ENCODE assay signal across 14 cellular contexts in the genomic region with DNA sequence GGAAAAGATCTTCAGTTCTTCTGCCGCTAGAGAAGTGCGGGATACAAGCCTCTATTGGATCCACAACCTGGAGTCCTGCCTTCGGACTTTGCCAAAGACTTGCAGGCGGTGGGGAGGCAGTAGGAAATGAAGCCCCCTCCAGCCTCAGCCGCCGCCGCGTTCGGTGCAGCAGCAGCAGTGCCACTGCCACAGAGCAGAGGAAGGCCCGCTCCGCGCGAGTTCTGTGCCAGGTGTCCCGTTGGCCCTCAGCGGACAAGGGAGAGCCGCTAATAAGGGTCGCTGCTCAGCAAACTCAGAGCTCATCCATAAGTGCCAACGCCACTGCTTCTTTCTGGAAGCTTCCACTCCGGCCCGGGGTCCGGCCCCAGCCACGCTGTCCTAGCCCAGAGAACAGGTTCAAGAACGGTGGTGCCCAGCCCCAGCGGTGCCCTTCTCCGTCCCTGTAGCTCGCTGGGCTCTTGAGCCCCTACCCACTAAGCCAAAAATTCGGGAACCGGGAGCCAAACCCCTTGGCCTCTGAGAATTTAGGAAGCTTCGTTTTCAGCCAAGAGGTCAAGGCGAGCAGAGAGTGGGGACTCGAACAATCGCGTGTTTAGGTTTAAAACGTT. TPM values are rescaled to one million over a fixed set of nuclear protein-coding genes. Genes with fewer than 3 reads are reported as not detected.
DNase-seq lines count a peak whose midpoint lies in the region; ATAC-seq and TF ChIP-seq lines count a peak whose summit lies in the region.
"Had no signal": no experiment of that assay in that cellular context is flagged by ENCODE, and none has a peak within 500 bp of the region (broad histone marks: within the 10 kb centered on the region; RNA-seq: fewer than 3 reads in every experiment).

No MANE protein-coding gene starts in this region.

- peaks cover 0 to 4% (median 0%) of the 10 kb centered on the region in 5 donors for H3K36me3 Mint-ChIP-seq in naive thymus-derived CD4-positive, alpha-beta T cell

- peaks cover 91 to 96% (median 93%) of the 10 kb centered on the region in 5 donors for H3K27me3 Mint-ChIP-seq in naive thymus-derived CD4-positive, alpha-beta T cell

- no peak for DNase-seq in right cardiac atrium
- DNase-seq in left ventricle myocardium superior: no peak
- DNase-seq in adipocyte (ENCODE audit: low read depth): no peak
- DNase-seq in naive thymus-derived CD4-positive, alpha-beta T cell: no peak
- no peak for DNase-seq in tibial artery
- DNase-seq in GM10266 (ENCODE audit: extremely low spot score): no peak
- no peak for DNase-seq in epidermal melanocyte (ENCODE audit: insufficient read length, low spot score)
- no peak for DNase-seq in thyroid gland
- DNase-seq: activated CD8-positive, alpha-beta memory T cell treated with anti-CD3 and anti-CD28 coated beads, Interleukin-2, amount 50 U/mL, for 48 hours; hippocampal formation; MM.1S; NCI-H2227 treated with DMSO at 0.1 percent for 48 hours had no signal

- CTCF ChIA-PET in naive thymus-derived CD4-positive, alpha-beta T cell (lab: Charles Lee): no interaction called here

- H3K4me1 ChIP-seq in right cardiac atrium (ENCODE audit: control insufficient read depth, insufficient read depth, low read length): no peaks in the 10 kb centered on the region
- peaks cover 43% of the 10 kb centered on the region for H3K4me1 ChIP-seq in adipocyte (ENCODE audit: control insufficient read depth, insufficient read depth, low read length)
- H3K4me1 ChIP-seq in naive thymus-derived CD4-positive, alpha-beta T cell (ENCODE audit: control insufficient read depth in 2 of 2, insufficient read depth in 2 of 2, low read length in 2 of 2): peaks cover 5 to 15% of the 10 kb centered on the region in 2 donors
- peaks cover 0 to 69% (median 29%) of the 10 kb centered on the region in 4 donors for H3K4me1 ChIP-seq in tibial artery
- peaks cover 15 to 37% of the 10 kb centered on the region in 2 donors for H3K4me1 ChIP-seq in thyroid gland
- H3K4me1 ChIP-seq: BLaER1 had no signal

- POLR2A ChIA-PET in naive thymus-derived CD4-positive, alpha-beta T cell (lab: Charles Lee): interaction anchor here (0.6 kb wide), 1 partner anchor 326 kb away, joined by 4 read pairs; no protein-coding TSS in a partner anchor

- peaks cover 16 to 50% (median 35%) of the 10 kb centered on the region in 7 donors for H3K4me1 Mint-ChIP-seq in naive thymus-derived CD4-positive, alpha-beta T cell

- 8% methylated on average over 34 of the region's 34 CpGs for WGBS in right cardiac atrium
- WGBS in thyroid gland, 2 donors: 19 to 22% methylated on average over 12 to 21 of the region's 34 CpGs

- TF ChIP-seq POLR2A in thyroid gland (IDR thresholded peaks at IDR 0.05): no peak

- H3K27ac ChIP-seq in right cardiac atrium (ENCODE audit: low read length): no peak overlapping the region
- no peak overlapping the region for H3K27ac ChIP-seq in naive thymus-derived CD4-positive, alpha-beta T cell (ENCODE audit: low read depth, low read length)
- H3K27ac ChIP-seq in tibial artery: peak overlapping the region; percentile 78 to 85
- H3K27ac ChIP-seq in thyroid gland: no peak overlapping the region
- H3K27ac ChIP-seq: BLaER1 had no signal

- intact Hi-C loops in right cardiac atrium (cut with DNase I): no loop called here
- intact Hi-C loops in left ventricle myocardium superior (cut with micrococcal nuclease): no loop called here
- intact Hi-C loops in naive thymus-derived CD4-positive, alpha-beta T cell (cut with micrococcal nuclease): loop anchor here in 1 of 2 donors (2.0 kb wide), 1 partner anchor 14 kb away; no protein-coding TSS in a partner anchor
- intact Hi-C loops in tibial artery (cut with DNase I; ENCODE audit: low total_unique reads): no loop called here
- intact Hi-C loops in thyroid gland (cut with DNase I): no loop called here

- TF ChIP-seq CTCF in tibial artery (IDR thresholded peaks at IDR 0.05) (no peak), GM10266 (IDR thresholded peaks at IDR 0.05; ENCODE audit: control insufficient read depth, insufficient read depth, low read depth, missing control alignments) (no peak), thyroid gland (IDR thresholded peaks at IDR 0.05) (no peak)

- H3K27ac Mint-ChIP-seq in naive thymus-derived CD4-positive, alpha-beta T cell: peak overlapping the region in 1 of 9 donors; percentile 62

- H3K9me3 ChIP-seq in right cardiac atrium (ENCODE audit: control insufficient read depth, low read length): no peaks in the 10 kb centered on the region
- no peaks in the 10 kb centered on the region for H3K9me3 ChIP-seq in adipocyte (ENCODE audit: control insufficient read depth, low read length)
- no peaks in the 10 kb centered on the region for H3K9me3 ChIP-seq in naive thymus-derived CD4-positive, alpha-beta T cell (ENCODE audit: control insufficient read depth in 2 of 3, low read length in 3 of 3)
- H3K9me3 ChIP-seq in tibial artery: no peaks in the 10 kb centered on the region
- H3K9me3 ChIP-seq in thyroid gland: no peaks in the 10 kb centered on the region

- peak overlapping the region; percentile 95 for H3K9ac ChIP-seq in adipocyte (ENCODE audit: low read length)
- H3K9ac ChIP-seq: BLaER1 had no signal

- H3K4me3 ChIP-seq in right cardiac atrium (ENCODE audit: low read length): no peak overlapping the region
- H3K4me3 ChIP-seq in adipocyte (ENCODE audit: low read length): peak overlapping the region; percentile 89
- H3K4me3 ChIP-seq in naive thymus-derived CD4-positive, alpha-beta T cell (ENCODE audit: low read length): no peak overlapping the region
- H3K4me3 ChIP-seq in tibial artery: peak overlapping the region; percentile 11 to 34
- no peak overlapping the region for H3K4me3 ChIP-seq in thyroid gland (replicated peaks in 1 of 3)
- H3K4me3 ChIP-seq: BLaER1, skin epidermis had no signal

- H3K36me3 ChIP-seq in adipocyte (ENCODE audit: control insufficient read depth, insufficient read depth, low read length, severe bottlenecking) (peaks cover 12% of the 10 kb centered on the region), tibial artery (peaks cover 0 to 4% (median 0%) of the 10 kb centered on the region in 3 donors), thyroid gland (no peaks in the 10 kb centered on the region)
- H3K36me3 ChIP-seq in naive thymus-derived CD4-positive, alpha-beta T cell (ENCODE audit: control insufficient read depth in 2 of 3, insufficient read depth in 3 of 3, low read length in 3 of 3): no peaks in the 10 kb centered on the region
- H3K36me3 ChIP-seq: BLaER1 had no signal

- H3K27me3 ChIP-seq in right cardiac atrium (ENCODE audit: control insufficient read depth, insufficient read depth) (peaks cover 3% of the 10 kb centered on the region), adipocyte (replicated peaks; ENCODE audit: control insufficient read depth, insufficient read depth, low read length) (no peaks in the 10 kb centered on the region), tibial artery (peaks cover 0 to 6% of the 10 kb centered on the region in 2 donors), thyroid gland (peaks cover 71% of the 10 kb centered on the region)
- peaks cover 0 to 28% of the 10 kb centered on the region in 2 donors for H3K27me3 ChIP-seq in naive thymus-derived CD4-positive, alpha-beta T cell (ENCODE audit: control insufficient read depth in 2 of 2, insufficient read depth in 2 of 2, low read length in 2 of 2)

- peaks cover 0 to 4% (median 0%) of the 10 kb centered on the region in 11 donors for H3K9me3 Mint-ChIP-seq in naive thymus-derived CD4-positive, alpha-beta T cell

- H3K4me3 Mint-ChIP-seq in naive thymus-derived CD4-positive, alpha-beta T cell: peak overlapping the region in 6 of 10 donors; percentile 9 to 64 (median 46)

- ATAC-seq in right cardiac atrium (peak; percentile 26), left ventricle myocardium superior (no peak)
- ATAC-seq in naive thymus-derived CD4-positive, alpha-beta T cell: no peak

RNA-seq across cellular contexts. Expression of a gene that starts 6.4 kb away (rescaled TPM):
- total RNA-seq in right cardiac atrium (not detected), left ventricle myocardium superior (not detected), thyroid gland (1 to 10 TPM; 2.1 to 3.6 (median 2.7) TPM)
- polyA plus RNA-seq in right cardiac atrium: 0.14 TPM
- under 1 TPM in 1 of 5 experiments, not detected in 4; 0.70 TPM for total RNA-seq in naive thymus-derived CD4-positive, alpha-beta T cell
- not detected for polyA plus RNA-seq in naive thymus-derived CD4-positive, alpha-beta T cell

Comparison
In these comparisons a context has a peak if more than half of its experiments do, and no peak if none do; other contexts are left out.
1. ATAC-seq: peak in right cardiac atrium (2 of 2); none in left ventricle myocardium superior (single experiment) and naive thymus-derived CD4-positive, alpha-beta T cell (single experiment).
2. H3K27ac ChIP-seq: peak in tibial artery (2 of 2); none in right cardiac atrium (single experiment), naive thymus-derived CD4-positive, alpha-beta T cell (single experiment) and thyroid gland (0 of 3).
3. H3K4me3 ChIP-seq: peak in adipocyte (single experiment) and tibial artery (2 of 2); none in right cardiac atrium (single experiment), naive thymus-derived CD4-positive, alpha-beta T cell (single experiment) and thyroid gland (0 of 3).